9 cellular contexts compared by ENCODE assay signal in the genomic region with DNA sequence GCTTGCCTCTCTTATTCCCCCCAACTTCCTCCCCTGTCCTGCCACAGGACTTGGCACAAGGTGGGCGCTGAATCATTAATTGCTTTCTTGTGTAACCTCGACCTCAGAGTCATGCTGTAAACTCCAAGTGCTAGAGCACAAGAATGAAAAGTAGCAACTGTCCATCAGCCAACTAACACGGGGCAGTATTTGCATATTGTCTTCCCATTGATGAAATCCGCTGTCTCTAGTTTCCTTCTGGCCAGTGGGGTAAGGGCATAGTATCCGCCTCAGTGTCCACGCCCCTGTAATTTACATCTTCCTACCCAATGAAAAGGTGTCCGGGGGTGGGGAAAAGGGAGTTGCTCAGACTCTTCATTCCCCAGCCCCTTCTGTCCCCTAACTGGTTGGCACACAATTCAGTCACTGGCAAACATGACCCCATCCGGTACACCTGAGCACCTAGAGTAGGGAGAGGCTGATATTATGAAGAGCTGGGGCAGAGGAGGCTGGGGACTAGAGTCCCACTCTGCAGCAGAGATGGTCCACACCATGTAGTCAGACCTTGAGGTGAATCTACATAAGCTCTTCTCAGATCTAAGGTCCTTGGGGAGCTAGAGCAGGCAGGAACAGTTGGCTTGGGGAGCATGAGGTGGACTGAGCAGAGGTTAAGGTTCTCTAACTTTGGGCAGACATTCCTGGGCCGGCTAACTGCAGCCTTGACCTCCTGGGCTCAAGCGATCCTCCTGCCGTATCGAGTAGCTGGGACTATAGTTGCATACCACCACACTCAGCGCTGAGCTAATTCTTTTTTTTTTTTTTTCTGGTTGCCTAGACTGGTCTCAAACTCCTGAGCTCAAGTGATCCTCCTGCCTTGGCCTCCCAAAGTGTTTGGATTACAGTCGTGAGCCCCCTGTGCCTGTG. TPM values are rescaled to one million over a fixed set of nuclear protein-coding genes. Genes with fewer than 3 reads are reported as not detected.
DNase-seq lines count a peak whose midpoint lies in the region; ATAC-seq and TF ChIP-seq lines count a peak whose summit lies in the region.
"Had no signal": no experiment of that assay in that cellular context is flagged by ENCODE, and none has a peak within 500 bp of the region (broad histone marks: within the 10 kb centered on the region; RNA-seq: fewer than 3 reads in every experiment).

No MANE protein-coding gene starts in this region.

- TF ChIP-seq CTCF in parathyroid adenoma (IDR thresholded peaks at IDR 0.05), result no peak

- H3K27me3 ChIP-seq in HAP-1 (ENCODE audit: low read depth), result peaks cover 14% of the 10 kb centered on the region
- no peaks in the 10 kb centered on the region for H3K27me3 ChIP-seq in parathyroid adenoma (ENCODE audit: control insufficient read depth, insufficient read depth, low read length)
- H3K27me3 ChIP-seq: foreskin keratinocyte had no signal

- DNase-seq in HAP-1 (ENCODE audit: low spot score in 2 of 2), result peak; percentile 56 to 61
- DNase-seq in NCI-H510A (lab: John Stamatoyannopoulos, UW), result peak; percentile 71
- peak; percentile 65 for DNase-seq in dermis blood vessel endothelial cell
- no peak for DNase-seq in mesenteric fat pad (ENCODE audit: low spot score)
- DNase-seq in NCI-H1694 (lab: John Stamatoyannopoulos, UW), result no peak

- ATAC-seq in HG03565 (IDR thresholded peaks at IDR 0.05; ENCODE audit: unreplicated experiment) (no peak), GM21717 (IDR thresholded peaks at IDR 0.05; ENCODE audit: unreplicated experiment) (no peak)
- ATAC-seq: foreskin keratinocyte had no signal

- peak overlapping the region; percentile 84 for H3K27ac ChIP-seq in parathyroid adenoma
- H3K27ac ChIP-seq: foreskin keratinocyte had no signal

- H3K36me3 ChIP-seq in HAP-1 (replicated peaks) (no peaks in the 10 kb centered on the region), parathyroid adenoma (ENCODE audit: control insufficient read depth, insufficient read depth, low read length) (no peaks in the 10 kb centered on the region)

- no peak overlapping the region for H3K4me3 ChIP-seq in HAP-1
- H3K4me3 ChIP-seq in parathyroid adenoma (ENCODE audit: low read depth, low read length), result peak overlapping the region; percentile 40

- in situ Hi-C loops in HAP-1 (cut with MboI; ENCODE audit: low sequenced_read_pairs), result no loop called here

- H3K79me2 ChIP-seq in parathyroid adenoma, result no peaks in the 10 kb centered on the region

- no peaks in the 10 kb centered on the region for H3K9me3 ChIP-seq in HAP-1
- no peaks in the 10 kb centered on the region for H3K9me3 ChIP-seq in parathyroid adenoma (ENCODE audit: control insufficient read depth, low read length)

- peak overlapping the region; percentile 72 for H3K4me2 ChIP-seq in parathyroid adenoma (ENCODE audit: low read length)

- peak overlapping the region; percentile 77 for H2AFZ ChIP-seq in parathyroid adenoma

- no peak overlapping the region for H3K9ac ChIP-seq in parathyroid adenoma

- peaks cover under 1% of the 10 kb centered on the region; the same call in 1 of the 2 replicates for H3K4me1 ChIP-seq in HAP-1
- H3K4me1 ChIP-seq in parathyroid adenoma, result peaks cover 10% of the 10 kb centered on the region
- H3K4me1 ChIP-seq: foreskin keratinocyte had no signal

RNA-seq across cellular contexts. Expression of a gene that starts 6.8 kb away (rescaled TPM):
- 48.3 and 55.3 TPM in 2 replicates for total RNA-seq in dermis blood vessel endothelial cell
- 47.3 TPM for total RNA-seq in mesenteric fat pad

RNA-seq across cellular contexts. Expression of a gene that starts 21.9 kb away (rescaled TPM):
- total RNA-seq in dermis blood vessel endothelial cell (not detected in 2 replicates), mesenteric fat pad (0.84 TPM)
- total RNA-seq: foreskin keratinocyte had no signal

RNA-seq across cellular contexts. Expression of a gene that starts 37.7 kb away (rescaled TPM):
- total RNA-seq in dermis blood vessel endothelial cell (0.85 and 2.7 TPM in 2 replicates), mesenteric fat pad (15.0 TPM)

RNA-seq across cellular contexts. Expression of a gene that starts 41.5 kb away (rescaled TPM):
- total RNA-seq in dermis blood vessel endothelial cell (22.6 and 25.8 TPM in 2 replicates), mesenteric fat pad (102 TPM)

RNA-seq across cellular contexts. Expression of a gene that starts 56.7 kb away (rescaled TPM):
- total RNA-seq in dermis blood vessel endothelial cell (9.0 and 13.3 TPM in 2 replicates), mesenteric fat pad (8.5 TPM)

Comparison
In these comparisons a context has a peak if more than half of its experiments do, and no peak if none do; other contexts are left out.
1. DNase-seq: peak in HAP-1 (2 of 2), NCI-H510A (single experiment) and dermis blood vessel endothelial cell (single experiment); none in mesenteric fat pad (single experiment) and NCI-H1694 (single experiment).